8 cellular contexts compared by ENCODE assay signal in the genomic region with DNA sequence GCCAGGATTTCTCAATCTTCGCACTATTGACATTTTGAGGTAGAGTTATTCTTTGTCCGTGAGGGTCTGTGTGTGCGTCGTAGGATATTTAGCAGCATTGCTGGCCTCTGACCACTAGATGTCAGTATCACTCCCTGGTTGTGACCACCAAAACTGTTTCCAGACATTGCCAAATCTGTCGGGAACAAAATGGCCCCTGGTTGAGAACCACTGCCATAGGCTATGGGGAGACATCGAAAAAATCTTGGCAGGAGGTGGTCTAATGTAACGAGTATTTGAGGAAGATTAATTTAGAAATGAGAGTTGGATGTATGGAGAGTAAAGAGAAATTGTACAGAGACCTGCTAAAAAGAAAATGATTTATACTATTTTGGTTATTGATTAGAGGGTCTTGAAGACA.
DNase-seq lines count a peak whose midpoint lies in the region; ATAC-seq and TF ChIP-seq lines count a peak whose summit lies in the region.

No MANE protein-coding gene starts in this region.

- no peaks in the 10 kb centered on the region for H3K27me3 Mint-ChIP-seq in central memory CD8-positive, alpha-beta T cell

- DNase-seq in AG20443 (ENCODE audit: low spot score) (peak; percentile 58), MV-4-11 (lab: John Stamatoyannopoulos, UW) (peak; percentile 39), T follicular helper cell (ENCODE audit: low read depth) (peak; percentile 7), kidney epithelial cell (ENCODE audit: low read depth) (no peak)
- DNase-seq in central memory CD8-positive, alpha-beta T cell (ENCODE audit: low spot score in 2 of 2), result peak in 1 of 2 donors; percentile 9
- peak; percentile 1 to 8 for DNase-seq in stimulated activated CD4-positive, alpha-beta T cell treated with anti-CD3 and anti-CD28 coated beads, Interleukin-1b, Interleukin-23, amount 100 ng/mL, for 4 hours (ENCODE audit: low read depth in 2 of 2)

- no peak overlapping the region for H3K4me3 Mint-ChIP-seq in central memory CD8-positive, alpha-beta T cell

- ATAC-seq in GM18508 (IDR thresholded peaks at IDR 0.05; ENCODE audit: insufficient read depth, unreplicated experiment) (peak; percentile 51), HG02623 (IDR thresholded peaks at IDR 0.05; ENCODE audit: unreplicated experiment) (no peak)
- ATAC-seq in central memory CD8-positive, alpha-beta T cell (replicated peaks; ENCODE audit: extremely low read depth, poor library complexity, severe bottlenecking), result no peak

- TF ChIP-seq CTCF in kidney epithelial cell (IDR thresholded peaks at IDR 0.05; ENCODE audit: insufficient read depth, low read length, poor library complexity, severe bottlenecking), result peak; percentile 79

- H3K9me3 Mint-ChIP-seq in central memory CD8-positive, alpha-beta T cell, result no peaks in the 10 kb centered on the region

- H3K4me3 ChIP-seq in kidney epithelial cell (ENCODE audit: low read depth, low read length), result no peak overlapping the region

- H3K36me3 Mint-ChIP-seq in central memory CD8-positive, alpha-beta T cell (ENCODE audit: insufficient read depth), result peaks cover 45% of the 10 kb centered on the region

- H3K27ac Mint-ChIP-seq in central memory CD8-positive, alpha-beta T cell (ENCODE audit: low read depth), result peak overlapping the region; percentile 27

- no peaks in the 10 kb centered on the region for H3K27me3 ChIP-seq in kidney epithelial cell (ENCODE audit: control insufficient read depth, insufficient read depth, low read length)

- no peaks in the 10 kb centered on the region for H3K36me3 ChIP-seq in kidney epithelial cell (ENCODE audit: control insufficient read depth, insufficient read depth, low read length)

- peaks cover 17% of the 10 kb centered on the region for H3K4me1 Mint-ChIP-seq in central memory CD8-positive, alpha-beta T cell
